In genomic region chr1:66276229-66276628, GRCh38 we compare ENCODE assay signal across 9 cellular contexts.
DNase-seq lines count a peak whose midpoint lies in the region; ATAC-seq and TF ChIP-seq lines count a peak whose summit lies in the region.
"Had no signal": no experiment of that assay in that cellular context is flagged by ENCODE, and none has a peak within 500 bp of the region (broad histone marks: within the 10 kb centered on the region; RNA-seq: fewer than 3 reads in every experiment).

No MANE protein-coding gene starts in this region.

- no peak overlapping the region for H3K4me3 ChIP-seq in mucosa of descending colon
- H3K4me3 ChIP-seq: lung had no signal

- ATAC-seq in GM18858 (IDR thresholded peaks at IDR 0.05; ENCODE audit: unreplicated experiment): peak; percentile 65
- peak; percentile 81 for ATAC-seq in GM21576 (IDR thresholded peaks at IDR 0.05; ENCODE audit: unreplicated experiment)
- peak; percentile 34 for ATAC-seq in mucosa of descending colon

- no peaks in the 10 kb centered on the region for H3K9me3 Mint-ChIP-seq in IgD-negative memory B cell

- H3K36me3 Mint-ChIP-seq in IgD-negative memory B cell: no peaks in the 10 kb centered on the region

- peak overlapping the region in 2 of 3 donors; percentile 14 to 15 for H3K27ac Mint-ChIP-seq in IgD-negative memory B cell

- peaks cover 36 to 65% (median 56%) of the 10 kb centered on the region in 3 donors for H3K4me1 Mint-ChIP-seq in IgD-negative memory B cell

- TF ChIP-seq CTCF in mucosa of descending colon (IDR thresholded peaks at IDR 0.05): no peak

- DNase-seq in mucosa of descending colon (no peak), NCI-H2107 treated with DMSO at 0.1 percent for 48 hours (lab: John Stamatoyannopoulos, UW; ENCODE audit: unreplicated experiment) (no peak), NOMO-1 treated with dmso at 0.1 percent for 144 hours (lab: John Stamatoyannopoulos, UW; ENCODE audit: unreplicated experiment) (no peak), NCI-H748 treated with DMSO at 0.1 percent for 48 hours (lab: John Stamatoyannopoulos, UW) (no peak)
- no peak for DNase-seq in effector CD8-positive, alpha-beta T cell (lab: John Stamatoyannopoulos, UW)

- peak overlapping the region in 2 of 4 donors; percentile 9 to 43 for H3K4me3 Mint-ChIP-seq in IgD-negative memory B cell

- peaks cover 6% of the 10 kb centered on the region for H3K4me1 ChIP-seq in mucosa of descending colon (ENCODE audit: low read depth)

- H3K36me3 ChIP-seq in mucosa of descending colon (ENCODE audit: low read depth): no peaks in the 10 kb centered on the region

- intact Hi-C loops in mucosa of descending colon (cut with DNase I, micrococcal nuclease): no loop called here

- no peaks in the 10 kb centered on the region for H3K9me3 ChIP-seq in mucosa of descending colon

- H3K27me3 Mint-ChIP-seq in IgD-negative memory B cell: no peaks in the 10 kb centered on the region
